14 cellular contexts compared by ENCODE assay signal in the genomic region with DNA sequence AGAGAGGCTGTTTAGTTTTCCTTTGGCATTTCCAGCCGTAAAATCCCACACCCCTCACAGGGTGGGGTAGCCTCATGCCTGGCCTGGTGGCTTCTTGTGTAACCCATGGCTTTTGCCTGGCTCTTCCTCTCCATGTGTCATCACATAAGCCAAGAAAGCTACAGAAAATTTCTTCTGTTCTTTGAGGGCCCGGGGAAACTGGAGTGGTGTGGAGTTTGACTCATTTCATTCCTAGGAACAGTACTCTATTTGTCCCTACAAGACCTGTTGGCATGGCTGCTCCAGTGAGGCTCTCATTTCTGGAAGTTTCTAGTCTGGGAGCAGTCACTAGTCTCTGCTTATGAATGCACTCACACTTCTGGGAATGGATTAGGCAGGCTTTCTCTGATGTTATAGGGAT.
DNase-seq lines count a peak whose midpoint lies in the region; TF ChIP-seq lines count a peak whose summit lies in the region.
"Had no signal": no experiment of that assay in that cellular context is flagged by ENCODE, and none has a peak within 500 bp of the region (broad histone marks: within the 10 kb centered on the region; RNA-seq: fewer than 3 reads in every experiment).

No MANE protein-coding gene starts in this region.

- no peak overlapping the region for H3K4ac ChIP-seq in mesenchymal stem cell (ENCODE audit: low read depth in 1 of 2, low read length in 2 of 2)

- H4K91ac ChIP-seq in mesenchymal stem cell (ENCODE audit: low read length) = no peak overlapping the region

- peaks cover 12% of the 10 kb centered on the region for H3F3A ChIP-seq in GM23248 (ENCODE audit: insufficient read depth)

- no peak overlapping the region for H3K18ac ChIP-seq in mesenchymal stem cell (ENCODE audit: low read depth in 1 of 2, low read length in 2 of 2)

- H3K79me2 ChIP-seq in GM23248 (ENCODE audit: insufficient read depth) = no peaks in the 10 kb centered on the region
- H3K79me2 ChIP-seq: parathyroid adenoma had no signal

- H3K4me3 ChIP-seq in GM23248 (no peak overlapping the region), cardiac fibroblast (replicated peaks in 1 of 2; ENCODE audit: low read depth in 2 of 2, low read length in 2 of 2) (no peak overlapping the region), mesenchymal stem cell (ENCODE audit: insufficient read depth in 1 of 2, low read depth in 1 of 2, low read length in 2 of 2) (no peak overlapping the region), testis (no peak overlapping the region), vagina (no peak overlapping the region)
- H3K4me3 ChIP-seq: HAP-1 had no signal

- no peaks in the 10 kb centered on the region for H3K9me2 ChIP-seq in GM23248 (ENCODE audit: insufficient read depth)

- H3K27ac ChIP-seq in GM23248 (peak overlapping the region; percentile 88), mesenchymal stem cell (ENCODE audit: low read length, poor library complexity, severe bottlenecking) (no peak overlapping the region), testis (no peak overlapping the region), vagina (no peak overlapping the region)
- H3K27ac ChIP-seq: parathyroid adenoma had no signal

- TF ChIP-seq CTCF in cardiac fibroblast (IDR thresholded peaks at IDR 0.05; ENCODE audit: low read depth, low read length) = no peak
- TF ChIP-seq CTCF in testis (IDR thresholded peaks at IDR 0.05) = no peak
- no peak for TF ChIP-seq CTCF in vagina (IDR thresholded peaks at IDR 0.05)

- H3K4me2 ChIP-seq in GM23248 (ENCODE audit: unreplicated experiment) (peak overlapping the region; percentile 57), mesenchymal stem cell (ENCODE audit: low read length, poor library complexity, severe bottlenecking) (no peak overlapping the region)

- H3K36me3 ChIP-seq in GM23248 (ENCODE audit: low read depth) (no peaks in the 10 kb centered on the region), mesenchymal stem cell (ENCODE audit: control insufficient read depth in 1 of 2, insufficient read depth in 2 of 2, low read depth in 1 of 2, low read length in 2 of 2) (no peaks in the 10 kb centered on the region), testis (ENCODE audit: low read depth, missing control alignments) (no peaks in the 10 kb centered on the region), vagina (no peaks in the 10 kb centered on the region)
- H3K36me3 ChIP-seq: HAP-1 had no signal

- no peak overlapping the region for H3K14ac ChIP-seq in mesenchymal stem cell (ENCODE audit: low read length in 2 of 2)

- H4K8ac ChIP-seq in mesenchymal stem cell (ENCODE audit: low read length) = no peak overlapping the region

- peaks cover 19% of the 10 kb centered on the region for H3K4me1 ChIP-seq in GM23248 (ENCODE audit: insufficient read depth)
- H3K4me1 ChIP-seq in mesenchymal stem cell (ENCODE audit: control insufficient read depth, insufficient read depth, low read depth, low read length) = no peaks in the 10 kb centered on the region
- no peaks in the 10 kb centered on the region for H3K4me1 ChIP-seq in testis
- H3K4me1 ChIP-seq in vagina = no peaks in the 10 kb centered on the region
- H3K4me1 ChIP-seq: HAP-1, parathyroid adenoma had no signal

- intact Hi-C loops in testis (cut with DNase I; ENCODE audit: low total_unique reads) = no loop called here
- intact Hi-C loops in vagina (cut with DNase I) = no loop called here

- H3K23ac ChIP-seq in mesenchymal stem cell (ENCODE audit: low read length in 2 of 2) = no peak overlapping the region

- H2BK15ac ChIP-seq in mesenchymal stem cell (ENCODE audit: low read depth, poor library complexity, severe bottlenecking) = no peak overlapping the region

- in situ Hi-C loops in GM23248 (cut with MboI) = no loop called here

- H3K27me3 ChIP-seq in GM23248 (replicated peaks; ENCODE audit: insufficient read depth) (no peaks in the 10 kb centered on the region), mesenchymal stem cell (ENCODE audit: control insufficient read depth in 1 of 2, insufficient read depth in 1 of 2, low read length in 2 of 2) (no peaks in the 10 kb centered on the region), testis (no peaks in the 10 kb centered on the region), vagina (no peaks in the 10 kb centered on the region)

- H2AK5ac ChIP-seq in mesenchymal stem cell (ENCODE audit: low read length, severe bottlenecking) = no peak overlapping the region

- H4K20me1 ChIP-seq in GM23248 (ENCODE audit: insufficient read depth) = no peaks in the 10 kb centered on the region

- no peak overlapping the region for H2BK120ac ChIP-seq in mesenchymal stem cell (ENCODE audit: low read depth, low read length)

- H2AFZ ChIP-seq in GM23248 = peak overlapping the region; percentile 23; the same call in 1 of the 2 replicates
- no peak overlapping the region for H2AFZ ChIP-seq in mesenchymal stem cell (ENCODE audit: low read depth, low read length)
- H2AFZ ChIP-seq: parathyroid adenoma had no signal

- peak; percentile 79 for DNase-seq in AG08395 (ENCODE audit: low spot score)
- DNase-seq in GM23248 = peak; percentile 90
- peak; percentile 1 to 44 for DNase-seq in cardiac fibroblast (ENCODE audit: low read depth in 2 of 2)
- peak; percentile 43 for DNase-seq in mesenchymal stem cell
- DNase-seq in kidney glomerular epithelial cell (lab: John Stamatoyannopoulos, UW) = no peak
- DNase-seq in testis = no peak
- DNase-seq in NCI-H2081 (lab: John Stamatoyannopoulos, UW) = no peak
- no peak for DNase-seq in vagina (ENCODE audit: extremely low spot score in 2 of 2)
- DNase-seq: naive thymus-derived CD4-positive, alpha-beta T cell; NCI-H1436 treated with DMSO at 0.1 percent for 48 hours; NCI-H345; stimulated activated naive CD4-positive, alpha-beta T cell treated with Interleukin-2 at 50 U/mL for 16 hours had no signal

- H2BK5ac ChIP-seq in mesenchymal stem cell (ENCODE audit: low read depth, low read length, poor library complexity, severe bottlenecking) = no peak overlapping the region

- no peak for TF ChIP-seq POLR2A in testis (IDR thresholded peaks at IDR 0.05)
- no peak for TF ChIP-seq POLR2A in vagina (IDR thresholded peaks at IDR 0.05)

- H3K79me1 ChIP-seq in mesenchymal stem cell (replicated peaks; ENCODE audit: low read length, poor library complexity, severe bottlenecking) = no peaks in the 10 kb centered on the region

- 3 to 8% methylated on average over 2 of the region's 2 CpGs for WGBS in GM23248 (ENCODE audit: low coverage in 1 of 2, low lambda C conversion rate in 2 of 2, missing lambda C conversion rate in 2 of 2), 2 experiments
- WGBS in mesenchymal stem cell = 81% methylated on average over 2 of the region's 2 CpGs
- 84 to 89% methylated on average over 2 of the region's 2 CpGs for WGBS in testis, 2 donors

- no peak overlapping the region for H2BK12ac ChIP-seq in mesenchymal stem cell (ENCODE audit: low read length in 2 of 2)

- H3K9ac ChIP-seq in GM23248 (peak overlapping the region; percentile 57), mesenchymal stem cell (ENCODE audit: low read length) (peak overlapping the region; percentile 46)
- H3K9ac ChIP-seq: parathyroid adenoma had no signal

- H3K9me3 ChIP-seq in GM23248 (ENCODE audit: low read depth) (no peaks in the 10 kb centered on the region), mesenchymal stem cell (ENCODE audit: control insufficient read depth, low read length) (no peaks in the 10 kb centered on the region), testis (no peaks in the 10 kb centered on the region), vagina (no peaks in the 10 kb centered on the region)
- H3K9me3 ChIP-seq: HAP-1 had no signal

Comparison
In these comparisons a context has a peak if more than half of its experiments do, and no peak if none do; other contexts are left out.
1. DNase-seq: peak in AG08395 (single experiment), GM23248 (single experiment), cardiac fibroblast (2 of 2) and mesenchymal stem cell (single experiment); none in kidney glomerular epithelial cell (single experiment), testis (single experiment), NCI-H2081 (0 of 2) and vagina (0 of 2).